21 cellular contexts compared by ENCODE assay signal in genomic region chr11:12719221-12719620, GRCh38. TPM values are rescaled to one million over a fixed set of nuclear protein-coding genes. Genes with fewer than 3 reads are reported as not detected.
DNase-seq lines count a peak whose midpoint lies in the region; ATAC-seq and TF ChIP-seq lines count a peak whose summit lies in the region.
"Had no signal": no experiment of that assay in that cellular context is flagged by ENCODE, and none has a peak within 500 bp of the region (broad histone marks: within the 10 kb centered on the region; RNA-seq: fewer than 3 reads in every experiment).

No MANE protein-coding gene starts in this region.

- no peak overlapping the region for H3K56ac ChIP-seq in H9 (ENCODE audit: insufficient read length, low read depth, low read length)

- no peak overlapping the region for H4K91ac ChIP-seq in H9 (ENCODE audit: insufficient read length, low read depth, low read length)
- H4K91ac ChIP-seq in trophoblast cell (ENCODE audit: low read depth, low read length), result peak overlapping the region; percentile 11

- peaks cover 2% of the 10 kb centered on the region for H4K20me1 ChIP-seq in H9 (ENCODE audit: control insufficient read depth, insufficient read depth, insufficient read length)

- no peak for TF ChIP-seq CTCF in H9 (conservative IDR thresholded peaks at IDR 0.05)
- TF ChIP-seq CTCF in fibroblast of the aortic adventitia (IDR thresholded peaks at IDR 0.05; ENCODE audit: insufficient read depth, low read length), result no peak
- TF ChIP-seq CTCF in RWPE1 (conservative IDR thresholded peaks at IDR 0.05; ENCODE audit: low read depth), result no peak

- H3K79me2 ChIP-seq in H9 (ENCODE audit: insufficient read depth, low read length) (peaks cover 10% of the 10 kb centered on the region; the same call in 1 of the 2 replicates), trophoblast cell (ENCODE audit: control insufficient read depth, insufficient read depth, low read length, poor library complexity) (peaks cover 30% of the 10 kb centered on the region)

- no peaks in the 10 kb centered on the region; the same call in 1 of the 2 replicates for H3K27me3 Mint-ChIP-seq in H9 (ENCODE audit: low read depth)
- H3K27me3 Mint-ChIP-seq: type B pancreatic cell had no signal

- H2AK5ac ChIP-seq in H9 (ENCODE audit: insufficient read length, low read length) (no peak overlapping the region), trophoblast cell (ENCODE audit: low read length) (peak overlapping the region; percentile 27)

- H3K14ac ChIP-seq in H9 (ENCODE audit: insufficient read depth, low read length), result peak overlapping the region; percentile 39; the same call in 1 of the 2 replicates
- H3K14ac ChIP-seq in trophoblast cell (ENCODE audit: low read length), result no peak overlapping the region

- no peak overlapping the region for H3K4me2 ChIP-seq in H9 (ENCODE audit: insufficient read depth, insufficient read length, low read length)
- H3K4me2 ChIP-seq in trophoblast cell (ENCODE audit: low read length), result no peak overlapping the region

- H3K23ac ChIP-seq in H9 (ENCODE audit: insufficient read length, low read depth, low read length) (no peak overlapping the region), trophoblast cell (ENCODE audit: low read length) (peak overlapping the region; percentile 59)

- H3K18ac ChIP-seq in H9 (ENCODE audit: insufficient read length, low read depth, low read length), result no peak overlapping the region
- peak overlapping the region; percentile 32 for H3K18ac ChIP-seq in trophoblast cell (ENCODE audit: low read length)

- H3K4me1 ChIP-seq in H9 (ENCODE audit: insufficient read depth, low read length), result peaks cover 38% of the 10 kb centered on the region
- peaks cover 44 to 57% of the 10 kb centered on the region in 2 experiments for H3K4me1 ChIP-seq in trophoblast cell (ENCODE audit: control insufficient read depth in 1 of 2, insufficient read depth in 2 of 2, low read length in 2 of 2)

- H2BK20ac ChIP-seq in H9 (ENCODE audit: low read depth, low read length, poor library complexity, severe bottlenecking), result no peak overlapping the region

- H2BK120ac ChIP-seq in H9 (ENCODE audit: low read depth, low read length, poor library complexity, severe bottlenecking), result no peak overlapping the region
- no peak overlapping the region for H2BK120ac ChIP-seq in trophoblast cell (ENCODE audit: insufficient read depth, low read length, poor library complexity)

- H3K4me1 Mint-ChIP-seq in H9, result peaks cover 88 to 90% of the 10 kb centered on the region in 2 experiments

- H3T11ph ChIP-seq in H9 (ENCODE audit: low read length), result no peak overlapping the region

- H2AFZ ChIP-seq in H9 (ENCODE audit: low read length) (no peak overlapping the region), trophoblast cell (ENCODE audit: insufficient read depth, low read length, poor library complexity) (no peak overlapping the region)

- POLR2A ChIA-PET in RWPE1 (lab: Yijun Ruan, JAX; ENCODE audit: low non-redundant PET), result no interaction called here

- no peak overlapping the region for H2BK5ac ChIP-seq in H9 (ENCODE audit: insufficient read length, low read length)
- no peak overlapping the region for H2BK5ac ChIP-seq in trophoblast cell (ENCODE audit: low read depth, low read length, poor library complexity)

- H3K36me3 Mint-ChIP-seq in H9 (ENCODE audit: insufficient read depth in 1 of 3, low read depth in 3 of 3), result no peaks in the 10 kb centered on the region
- H3K36me3 Mint-ChIP-seq: activated naive CD8-positive, alpha-beta T cell treated with anti-CD3 and anti-CD28 coated beads for 36 hours had no signal

- no peaks in the 10 kb centered on the region for H3K23me2 ChIP-seq in H9 (ENCODE audit: insufficient read length, low read depth, low read length, poor library complexity, severe bottlenecking)

- H3K27ac ChIP-seq in H9 (ENCODE audit: insufficient read length, low read depth, low read length) (no peak overlapping the region), trophoblast cell (ENCODE audit: low read depth, low read length) (no peak overlapping the region), RWPE1 (no peak overlapping the region)
- H3K27ac ChIP-seq: SK-N-MC had no signal

- H4K5ac ChIP-seq in H9 (ENCODE audit: insufficient read length, low read depth, low read length), result no peak overlapping the region

- WGBS in H9 (ENCODE audit: extremely low coverage, insufficient read length, low lambda C conversion rate), result no CpG with 5 or more reads among the region's 4 CpGs
- no CpG with 5 or more reads among the region's 4 CpGs for WGBS in trophoblast cell (ENCODE audit: extremely low coverage, insufficient coverage, insufficient read length)

- H2BK15ac ChIP-seq in H9 (ENCODE audit: low read depth, low read length), result no peak overlapping the region

- no peaks in the 10 kb centered on the region for H3K9me3 Mint-ChIP-seq in H9
- H3K9me3 Mint-ChIP-seq: activated naive CD8-positive, alpha-beta T cell treated with anti-CD3 and anti-CD28 coated beads for 36 hours; activated T-helper 17 cell treated with anti-CD3 and anti-CD28 coated beads, Interleukin-2, amount 50 U/mL, for 72 hours; type B pancreatic cell had no signal

- H3K4ac ChIP-seq in H9 (ENCODE audit: low read depth, low read length) (no peak overlapping the region), trophoblast cell (ENCODE audit: low read depth, low read length) (peak overlapping the region; percentile 85)

- H3K27ac Mint-ChIP-seq in H9, result peak overlapping the region in 1 of 3 experiments; percentile 50; a peak in 3 of 7 replicates
- H3K27ac Mint-ChIP-seq: activated CD4-positive, alpha-beta T cell treated with anti-CD3 and anti-CD28 coated beads for 36 hours; activated naive CD8-positive, alpha-beta T cell treated with anti-CD3 and anti-CD28 coated beads for 36 hours; activated T-helper 17 cell treated with anti-CD3 and anti-CD28 coated beads, Interleukin-2, amount 50 U/mL, for 72 hours had no signal

- CTCF ChIA-PET in RWPE1 (lab: Yijun Ruan, JAX), result no interaction called here

- no peak overlapping the region for H3K4me3 ChIP-seq in fibroblast of the aortic adventitia (ENCODE audit: low read depth, low read length)
- no peak overlapping the region for H3K4me3 ChIP-seq in trophoblast cell (ENCODE audit: low read depth, low read length)
- H3K4me3 ChIP-seq: breast epithelium, sigmoid colon, SK-N-MC had no signal

- H3K4me3 Mint-ChIP-seq in H9, result no peak overlapping the region; a peak in 1 of 5 replicates
- H3K4me3 Mint-ChIP-seq: activated CD4-positive, alpha-beta T cell treated with anti-CD3 and anti-CD28 coated beads for 36 hours; activated naive CD8-positive, alpha-beta T cell treated with anti-CD3 and anti-CD28 coated beads for 36 hours; activated T-helper 17 cell treated with anti-CD3 and anti-CD28 coated beads, Interleukin-2, amount 50 U/mL, for 72 hours had no signal

- no peak for ATAC-seq in GM21786 (IDR thresholded peaks at IDR 0.05; ENCODE audit: unreplicated experiment)
- ATAC-seq in HG03095 (IDR thresholded peaks at IDR 0.05; ENCODE audit: unreplicated experiment), result no peak
- ATAC-seq: activated CD4-positive, alpha-beta T cell treated with anti-CD3 and anti-CD28 coated beads for 36 hours; activated T-helper 17 cell treated with anti-CD3 and anti-CD28 coated beads, Interleukin-2, amount 50 U/mL, for 72 hours; left ventricle myocardium superior; stimulated activated naive CD8-positive, alpha-beta T cell treated with anti-CD3 and anti-CD28 coated beads, Interleukin-15, Interleukin-2, amounts not matched to agents 100 U/mL and 50 U/mL, for 24 hours had no signal

- no peak for DNase-seq in H9
- DNase-seq in SW480 (ENCODE audit: low spot score), result peak; percentile 62
- peak; percentile 20 for DNase-seq in fibroblast of the aortic adventitia (ENCODE audit: low read depth)
- no peak for DNase-seq in trophoblast cell
- DNase-seq in RWPE1 (ENCODE audit: low spot score), result no peak
- no peak for DNase-seq in NCI-H2171 treated with DMSO at 0.1 percent for 48 hours (lab: John Stamatoyannopoulos, UW)
- DNase-seq: activated CD4-positive, alpha-beta T cell treated with anti-CD3 and anti-CD28 coated beads for 36 hours; activated naive CD8-positive, alpha-beta T cell treated with anti-CD3 and anti-CD28 coated beads for 36 hours; AML-193; dermis blood vessel endothelial cell; left ventricle myocardium superior; NCI-H1092; NCI-H748 treated with DMSO at 0.1 percent for 48 hours; sigmoid colon; stimulated activated naive CD8-positive, alpha-beta T cell treated with anti-CD3 and anti-CD28 coated beads, Interleukin-15, Interleukin-2, amounts not matched to agents 100 U/mL and 50 U/mL, for 24 hours had no signal

- H3K36me3 ChIP-seq in trophoblast cell (ENCODE audit: control insufficient read depth in 1 of 2, insufficient read depth in 2 of 2, low read length in 2 of 2), result peaks cover 0 to 5% of the 10 kb centered on the region in 2 experiments
- H3K36me3 ChIP-seq: breast epithelium, sigmoid colon had no signal

- peaks cover 4% of the 10 kb centered on the region for H3K79me1 ChIP-seq in H9 (ENCODE audit: insufficient read depth, low read depth, low read length, poor library complexity, severe bottlenecking)
- peaks cover 24% of the 10 kb centered on the region for H3K79me1 ChIP-seq in trophoblast cell (ENCODE audit: low read length)

- H3K27me3 ChIP-seq in H9 (ENCODE audit: insufficient read depth, low read length), result no peaks in the 10 kb centered on the region
- no peaks in the 10 kb centered on the region for H3K27me3 ChIP-seq in trophoblast cell (ENCODE audit: insufficient read depth, low read length)
- H3K27me3 ChIP-seq: breast epithelium, sigmoid colon had no signal

- H4K8ac ChIP-seq in H9 (replicated peaks; ENCODE audit: insufficient read length, low read depth, low read length) (no peak overlapping the region), trophoblast cell (ENCODE audit: low read depth, low read length) (no peak overlapping the region)

- H2BK12ac ChIP-seq in H9 (ENCODE audit: insufficient read length, low read depth, low read length), result no peak overlapping the region
- H2BK12ac ChIP-seq in trophoblast cell (ENCODE audit: low read length), result no peak overlapping the region

- no peaks in the 10 kb centered on the region for H3K9me3 ChIP-seq in H9 (ENCODE audit: control insufficient read depth, low read depth, low read length)
- no peaks in the 10 kb centered on the region for H3K9me3 ChIP-seq in trophoblast cell (ENCODE audit: insufficient read depth, low read depth, low read length)
- H3K9me3 ChIP-seq: breast epithelium, sigmoid colon had no signal

- no peak overlapping the region for H4K12ac ChIP-seq in trophoblast cell (ENCODE audit: low read depth, low read length)

- no peak overlapping the region for H3K9ac ChIP-seq in H9 (ENCODE audit: extremely low read depth, insufficient read length, low read length)
- no peak overlapping the region for H3K9ac ChIP-seq in trophoblast cell (ENCODE audit: low read length)

RNA-seq across cellular contexts. Expression of gene TEAD1, which starts 45.0 kb away (rescaled TPM):
- total RNA-seq in H9 (2021) (75.1 and 76.8 TPM in 2 replicates), fibroblast of the aortic adventitia (ENCODE audit: low replicate concordance) (117 and 131 TPM in 2 replicates)
- polyA plus RNA-seq in trophoblast cell (2013), result 102 and 105 TPM in 2 replicates

Comparison
In these comparisons a context has a peak if more than half of its experiments do, and no peak if none do; other contexts are left out.
1. DNase-seq: peak in SW480 (single experiment) and fibroblast of the aortic adventitia (single experiment); none in H9 (single experiment), trophoblast cell (0 of 2), RWPE1 (single experiment) and NCI-H2171 treated with DMSO at 0.1 percent for 48 hours (single experiment).